Comparison of ENCODE assay signal across 25 cellular contexts in the genomic region with DNA sequence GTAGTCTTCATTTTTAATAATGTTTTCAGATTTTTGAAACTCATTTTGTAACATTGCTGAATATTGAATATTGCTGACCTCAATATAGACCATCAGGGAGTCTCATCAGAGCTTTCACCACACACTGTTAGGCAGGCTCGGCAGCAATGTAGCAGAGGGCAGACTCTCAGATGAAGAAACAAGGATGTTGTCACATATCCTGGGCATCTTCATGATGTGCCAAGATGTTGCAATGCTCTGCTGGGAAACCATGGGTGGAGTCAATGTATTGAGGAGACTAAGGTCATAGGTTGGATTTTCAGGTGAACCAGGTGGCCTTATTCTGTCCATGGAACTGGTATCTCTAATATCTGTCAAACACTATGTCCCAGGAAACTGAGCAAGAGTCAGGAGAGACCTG. TPM values are rescaled to one million over a fixed set of nuclear protein-coding genes. Genes with fewer than 3 reads are reported as not detected.
"Had no signal": no experiment of that assay in that cellular context is flagged by ENCODE, and none has a peak within 500 bp of the region (broad histone marks: within the 10 kb centered on the region; RNA-seq: fewer than 3 reads in every experiment).

No MANE protein-coding gene starts in this region.

- H3K4me1 ChIP-seq: adrenal gland had no signal

- H3K36me3 ChIP-seq: adrenal gland had no signal

- H3K27me3 ChIP-seq: adrenal gland had no signal

- H3K27ac ChIP-seq: adrenal gland, RWPE1 had no signal

- H3K4me3 ChIP-seq: adrenal gland had no signal

- ATAC-seq: activated CD8-positive, alpha-beta T cell treated with anti-CD3 and anti-CD28 coated beads, Interleukin-2, amount 10 ng/mL, durations not matched to agents 7 days and 5 days; Panc1; WTC11 had no signal

- DNase-seq: activated CD4-positive, alpha-beta T cell treated with anti-CD3 and anti-CD28 coated beads for 48 hours; activated CD4-positive, alpha-beta T cell treated with anti-CD3 and anti-CD28 coated beads, Interleukin-2, amount 50 U/mL, for 4 hours; activated CD4-positive, CD25-positive, alpha-beta regulatory T cell treated with anti-CD3 and anti-CD28 coated beads, Interleukin-2, amount 50 U/mL, for 72 hours; activated CD8-positive, alpha-beta memory T cell treated with anti-CD3 and anti-CD28 coated beads, Interleukin-2, amount 50 U/mL, for 48 hours; activated CD8-positive, alpha-beta T cell treated with anti-CD3 and anti-CD28 coated beads, Interleukin-2, amount 10 ng/mL, durations not matched to agents 7 days and 5 days; activated naive CD4-positive, alpha-beta T cell treated with anti-CD3 and anti-CD28 coated beads, Interleukin-2, amount 50 U/mL, for 16 hours; activated naive CD8-positive, alpha-beta T cell treated with anti-CD3 and anti-CD28 coated beads, Interleukin-2, amount 10 ng/mL, durations not matched to agents 7 days and 5 days; activated T-cell treated with anti-CD3 and anti-CD28 coated beads, Interleukin-2, amount 50 U/mL, for 1 hour; adrenal gland; anterior cingulate cortex; MM.1S; NCI-H1092; NCI-H1417; NCI-H1930; NCI-H2107; NCI-H2171 treated with DMSO at 0.1 percent for 48 hours; NCI-H226; NCI-H510A; NCI-H526 treated with DMSO at 0.1 percent for 48 hours; NCI-H82; Right ventricle myocardium superior had no signal

- H3K9me3 ChIP-seq: adrenal gland had no signal

RNA-seq across cellular contexts. Expression of gene NR2E1, which starts 27.3 kb away (rescaled TPM):
- total RNA-seq: activated CD8-positive, alpha-beta T cell treated with anti-CD3 and anti-CD28 coated beads, Interleukin-2, amount 10 ng/mL, durations not matched to agents 7 days and 5 days; activated naive CD8-positive, alpha-beta T cell treated with anti-CD3 and anti-CD28 coated beads, Interleukin-2, amount 10 ng/mL, durations not matched to agents 7 days and 5 days; OCI-LY7; Right ventricle myocardium superior; WTC11 had no signal
